In genomic region chr3:80445641-80446040, GRCh38 we compare ENCODE assay signal across 7 cellular contexts.
"Had no signal": no experiment of that assay in that cellular context is flagged by ENCODE, and none has a peak within 500 bp of the region (broad histone marks: within the 10 kb centered on the region; RNA-seq: fewer than 3 reads in every experiment).

No MANE protein-coding gene starts in this region.

- H3K9me3 Mint-ChIP-seq: H9, HFFc6 had no signal

- H3K27ac ChIP-seq: HL-60 had no signal

- DNase-seq: H9, HFFc6, IMR-90, KG1 had no signal

- ATAC-seq: HCT116, K562 had no signal

- H3K4me3 Mint-ChIP-seq: H9, HFFc6 had no signal

- H3K4me3 ChIP-seq: K562 had no signal

- H3K27ac Mint-ChIP-seq: HFFc6 had no signal
